Comparison of ENCODE assay signal across 1 cellular context in genomic region chr6:3415490-3415889, GRCh38.
TF ChIP-seq lines count a peak whose summit lies in the region.

No MANE protein-coding gene starts in this region.

TF ChIP-seq in H1, 55 proteins besides CTCF, POLR2A, EP300 and RAD21:
- TF ChIP-seq HDAC2 (IDR thresholded peaks at IDR 0.05; ENCODE audit: borderline replicate concordance in 1 of 2, low read depth in 2 of 2, low read length in 2 of 2) (no peak), RBBP5 (IDR thresholded peaks at IDR 0.05; ENCODE audit: borderline replicate concordance, low read depth, low read length) (no peak), TBP (IDR thresholded peaks at IDR 0.05; ENCODE audit: low read depth, low read length) (no peak), GTF2F1 (IDR thresholded peaks at IDR 0.05; ENCODE audit: borderline replicate concordance, low read depth, low read length) (no peak), JUND (IDR thresholded peaks at IDR 0.05; ENCODE audit: low read length) (no peak), TAF7 (optimal IDR thresholded peaks at IDR 0.05; ENCODE audit: borderline replicate concordance, low read depth, low read length) (no peak), EZH2 (IDR thresholded peaks at IDR 0.05; ENCODE audit: low read depth, low read length, severe bottlenecking) (no peak), ASH2L (IDR thresholded peaks at IDR 0.05; ENCODE audit: low read length) (no peak), ZNF274 (IDR thresholded peaks at IDR 0.05; ENCODE audit: borderline replicate concordance, extremely low read depth, low read length) (no peak), SRF (IDR thresholded peaks at IDR 0.05; ENCODE audit: low read depth, low read length) (no peak), NANOG (IDR thresholded peaks at IDR 0.05; ENCODE audit: insufficient read depth, low read depth, low read length, poor library complexity, severe bottlenecking) (no peak), PHF8 (conservative IDR thresholded peaks at IDR 0.05; ENCODE audit: low read depth, low read length) (no peak), BRCA1 (IDR thresholded peaks at IDR 0.05; ENCODE audit: low read depth, low read length) (no peak), KDM4A (IDR thresholded peaks at IDR 0.05; ENCODE audit: low read depth, low read length, severe bottlenecking) (no peak), JUN (IDR thresholded peaks at IDR 0.05; ENCODE audit: low read depth, low read length) (no peak), FOSL1 (IDR thresholded peaks at IDR 0.05; ENCODE audit: insufficient read depth, low read depth, low read length) (no peak), CBX5 (IDR thresholded peaks at IDR 0.05; ENCODE audit: low read depth, low read length) (no peak), CHD2 (IDR thresholded peaks at IDR 0.05; ENCODE audit: low read length) (no peak)
- TF ChIP-seq, protein P1, sequence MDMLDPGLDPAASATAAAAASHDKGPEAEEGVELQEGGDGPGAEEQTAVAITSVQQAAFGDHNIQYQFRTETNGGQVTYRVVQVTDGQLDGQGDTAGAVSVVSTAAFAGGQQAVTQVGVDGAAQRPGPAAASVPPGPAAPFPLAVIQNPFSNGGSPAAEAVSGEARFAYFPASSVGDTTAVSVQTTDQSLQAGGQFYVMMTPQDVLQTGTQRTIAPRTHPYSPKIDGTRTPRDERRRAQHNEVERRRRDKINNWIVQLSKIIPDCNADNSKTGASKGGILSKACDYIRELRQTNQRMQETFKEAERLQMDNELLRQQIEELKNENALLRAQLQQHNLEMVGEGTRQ (IDR thresholded peaks at IDR 0.05; ENCODE audit: low read length): no peak
- TF ChIP-seq, protein P2, sequence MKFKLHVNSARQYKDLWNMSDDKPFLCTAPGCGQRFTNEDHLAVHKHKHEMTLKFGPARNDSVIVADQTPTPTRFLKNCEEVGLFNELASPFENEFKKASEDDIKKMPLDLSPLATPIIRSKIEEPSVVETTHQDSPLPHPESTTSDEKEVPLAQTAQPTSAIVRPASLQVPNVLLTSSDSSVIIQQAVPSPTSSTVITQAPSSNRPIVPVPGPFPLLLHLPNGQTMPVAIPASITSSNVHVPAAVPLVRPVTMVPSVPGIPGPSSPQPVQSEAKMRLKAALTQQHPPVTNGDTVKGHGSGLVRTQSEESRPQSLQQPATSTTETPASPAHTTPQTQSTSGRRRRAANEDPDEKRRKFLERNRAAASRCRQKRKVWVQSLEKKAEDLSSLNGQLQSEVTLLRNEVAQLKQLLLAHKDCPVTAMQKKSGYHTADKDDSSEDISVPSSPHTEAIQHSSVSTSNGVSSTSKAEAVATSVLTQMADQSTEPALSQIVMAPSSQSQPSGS (IDR thresholded peaks at IDR 0.05; ENCODE audit: low read length): no peak
